ENCODE assay signal across 21 cellular contexts in the genomic region with DNA sequence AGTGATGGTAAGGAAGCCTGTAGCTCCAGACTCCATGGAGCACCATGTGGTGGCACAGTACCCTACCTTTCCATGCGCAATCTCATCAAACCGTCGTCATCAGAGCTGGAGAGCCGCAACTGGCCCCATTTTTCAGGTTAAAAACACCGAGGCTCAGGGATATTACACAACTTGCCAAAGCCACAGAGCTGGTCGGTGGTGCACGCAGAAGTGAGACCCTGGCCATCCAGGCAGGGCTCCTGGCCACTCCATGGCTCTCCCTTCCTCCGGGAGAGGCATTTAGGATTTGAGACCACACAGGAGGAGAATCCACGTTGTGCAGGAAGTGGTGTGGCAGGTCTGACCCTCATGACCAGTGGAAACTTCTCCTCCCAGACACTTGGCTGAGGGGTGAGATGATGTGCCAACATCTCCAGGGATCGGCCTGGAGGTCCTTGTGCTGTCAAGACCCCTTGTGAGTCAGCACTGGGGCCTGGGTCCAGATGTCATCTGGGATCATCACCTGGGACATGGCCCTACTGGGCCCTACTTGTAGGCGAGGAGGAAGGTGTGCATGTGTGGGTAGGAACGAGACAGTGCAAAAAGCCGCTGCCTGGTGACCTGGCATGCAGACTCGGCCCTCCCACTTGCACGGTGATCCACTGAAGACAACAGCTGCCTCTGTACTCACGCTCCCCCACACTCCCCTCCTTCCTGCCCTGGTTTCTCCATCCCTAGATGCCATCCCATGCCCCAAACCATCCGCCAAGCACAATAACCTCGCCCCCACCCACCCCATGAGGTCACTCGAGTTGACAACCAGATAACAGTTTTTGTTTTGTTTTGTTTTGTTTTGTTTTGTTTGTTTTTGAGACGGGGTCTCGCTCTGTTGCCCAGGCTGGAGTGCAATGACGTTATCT. TPM values are rescaled to one million over a fixed set of nuclear protein-coding genes. Genes with fewer than 3 reads are reported as not detected.
A peak's percentile ranks its signal among the peaks of the same experiment; 100 is the strongest.
DNase-seq lines count a peak whose midpoint lies in the region; ATAC-seq and TF ChIP-seq lines count a peak whose summit lies in the region.
"Had no signal": no experiment of that assay in that cellular context is flagged by ENCODE, and none has a peak within 500 bp of the region (broad histone marks: within the 10 kb centered on the region; RNA-seq: fewer than 3 reads in every experiment).

No MANE protein-coding gene starts in this region.

- H3K27me3 Mint-ChIP-seq in natural killer cell treated with Interleukin-12 subunit alpha and Interleukin-12 subunit beta and Interleukin-15 and Interleukin-18, amount 100 ng/mL, for 72 hours = peaks cover 10 to 12% of the 10 kb centered on the region in 2 donors
- peaks cover 14 to 27% of the 10 kb centered on the region in 2 donors for H3K27me3 Mint-ChIP-seq in natural killer cell (ENCODE audit: low read depth in 2 of 2)
- no peaks in the 10 kb centered on the region for H3K27me3 Mint-ChIP-seq in WTC11 (ENCODE audit: low read depth)
- H3K27me3 Mint-ChIP-seq in H9 (ENCODE audit: low read depth) = peaks cover 7% of the 10 kb centered on the region

- H2BK120ac ChIP-seq in H9 (ENCODE audit: low read depth, low read length, poor library complexity, severe bottlenecking) = no peak overlapping the region

- H3K27me3 ChIP-seq in osteoblast (ENCODE audit: insufficient read depth, low read length) (peaks cover 5% of the 10 kb centered on the region), H9 (ENCODE audit: insufficient read depth, low read length) (no peaks in the 10 kb centered on the region)
- H3K27me3 ChIP-seq: BE2C had no signal

- no peak overlapping the region for H3K14ac ChIP-seq in H9 (ENCODE audit: insufficient read depth, low read length)

- intact Hi-C loops in natural killer cell (cut with micrococcal nuclease) = no loop called here

- H3K4me3 ChIP-seq in osteoblast (ENCODE audit: insufficient read depth, low read length) = no peak overlapping the region
- H3K4me3 ChIP-seq: SJCRH30 had no signal

- no peaks in the 10 kb centered on the region for H3K79me1 ChIP-seq in H9 (ENCODE audit: insufficient read depth, low read depth, low read length, poor library complexity, severe bottlenecking)

- H3K27ac ChIP-seq in osteoblast (ENCODE audit: low read depth, low read length) (no peak overlapping the region), H9 (ENCODE audit: insufficient read length, low read depth, low read length) (no peak overlapping the region)
- H3K27ac ChIP-seq: SJCRH30 had no signal

- H4K20me1 ChIP-seq in osteoblast (ENCODE audit: insufficient read depth, low read length) (no peaks in the 10 kb centered on the region), H9 (ENCODE audit: control insufficient read depth, insufficient read depth, insufficient read length) (no peaks in the 10 kb centered on the region)

- TF ChIP-seq CTCF in natural killer cell (IDR thresholded peaks at IDR 0.05) = no peak
- no peak for TF ChIP-seq CTCF in WTC11 (IDR thresholded peaks at IDR 0.05)
- TF ChIP-seq CTCF in osteoblast (IDR thresholded peaks at IDR 0.05; ENCODE audit: extremely low read depth, low read depth, low read length) = no peak
- no peak for TF ChIP-seq CTCF in H9 (conservative IDR thresholded peaks at IDR 0.05)

- H3K4me1 Mint-ChIP-seq in natural killer cell treated with Interleukin-12 subunit alpha and Interleukin-12 subunit beta and Interleukin-15 and Interleukin-18, amount 100 ng/mL, for 72 hours (ENCODE audit: low read depth in 2 of 2) = peaks cover 0 to 3% of the 10 kb centered on the region in 2 donors
- H3K4me1 Mint-ChIP-seq in natural killer cell (no peaks in the 10 kb centered on the region), WTC11 (peaks cover 4% of the 10 kb centered on the region), H9 (peaks cover 4% of the 10 kb centered on the region in 2 experiments)

- H3K9me3 ChIP-seq in osteoblast (ENCODE audit: low read depth, low read length) = no peaks in the 10 kb centered on the region
- H3K9me3 ChIP-seq in H9 (ENCODE audit: control insufficient read depth, low read depth, low read length) = no peaks in the 10 kb centered on the region
- H3K9me3 ChIP-seq: BE2C, SJCRH30 had no signal

- H3K23me2 ChIP-seq in H9 (ENCODE audit: insufficient read length, low read depth, low read length, poor library complexity, severe bottlenecking) = no peaks in the 10 kb centered on the region

- H3K18ac ChIP-seq in H9 (ENCODE audit: insufficient read length, low read depth, low read length) = no peak overlapping the region

- ATAC-seq in natural killer cell treated with Interleukin-12 subunit alpha and Interleukin-12 subunit beta and Interleukin-15 and Interleukin-18, amount 100 ng/mL, for 72 hours = no peak
- no peak for ATAC-seq in natural killer cell
- ATAC-seq in WTC11 = no peak
- no peak for ATAC-seq in HG03095 (IDR thresholded peaks at IDR 0.05; ENCODE audit: unreplicated experiment)
- no peak for ATAC-seq in GM18861 (IDR thresholded peaks at IDR 0.05; ENCODE audit: unreplicated experiment)
- ATAC-seq: Panc1 had no signal

- CTCF ChIA-PET in WTC11 (lab: Charles Lee) = no interaction called here

- H3K9ac ChIP-seq in H9 (ENCODE audit: extremely low read depth, insufficient read length, low read length) = no peak overlapping the region

- H3K27ac Mint-ChIP-seq in natural killer cell treated with Interleukin-12 subunit alpha and Interleukin-12 subunit beta and Interleukin-15 and Interleukin-18, amount 100 ng/mL, for 72 hours = no peak overlapping the region
- H3K27ac Mint-ChIP-seq in natural killer cell = no peak overlapping the region
- H3K27ac Mint-ChIP-seq in WTC11 = no peak overlapping the region
- H3K27ac Mint-ChIP-seq in H9 = no peak overlapping the region
- H3K27ac Mint-ChIP-seq: CD4-positive, alpha-beta T cell had no signal

- H3K36me3 ChIP-seq in osteoblast (ENCODE audit: insufficient read depth, low read length) = no peaks in the 10 kb centered on the region
- H3K36me3 ChIP-seq: BE2C, SJCRH30 had no signal

- H2AK5ac ChIP-seq in H9 (ENCODE audit: insufficient read length, low read length) = no peak overlapping the region

- no peak overlapping the region for H3K4me2 ChIP-seq in osteoblast (ENCODE audit: insufficient read depth, low read length)
- H3K4me2 ChIP-seq in H9 (ENCODE audit: insufficient read depth, insufficient read length, low read length) = no peak overlapping the region

- H2BK5ac ChIP-seq in H9 (ENCODE audit: insufficient read length, low read length) = no peak overlapping the region

- H2BK12ac ChIP-seq in H9 (ENCODE audit: insufficient read length, low read depth, low read length) = no peak overlapping the region

- no peak overlapping the region for H3T11ph ChIP-seq in H9 (ENCODE audit: low read length)

- H3K4me3 Mint-ChIP-seq in natural killer cell treated with Interleukin-12 subunit alpha and Interleukin-12 subunit beta and Interleukin-15 and Interleukin-18, amount 100 ng/mL, for 72 hours = no peak overlapping the region
- no peak overlapping the region for H3K4me3 Mint-ChIP-seq in natural killer cell
- H3K4me3 Mint-ChIP-seq in WTC11 = no peak overlapping the region
- H3K4me3 Mint-ChIP-seq in H9 = no peak overlapping the region; a peak in 1 of 5 replicates
- H3K4me3 Mint-ChIP-seq: CD4-positive, alpha-beta T cell had no signal

- POLR2A ChIA-PET in WTC11 (lab: Charles Lee) = no interaction called here

- H3K4me1 ChIP-seq in osteoblast (ENCODE audit: insufficient read depth, low read length) = no peaks in the 10 kb centered on the region
- no peaks in the 10 kb centered on the region for H3K4me1 ChIP-seq in H9 (ENCODE audit: insufficient read depth, low read length)
- H3K4me1 ChIP-seq: BE2C had no signal

- no peak overlapping the region for H4K91ac ChIP-seq in H9 (ENCODE audit: insufficient read length, low read depth, low read length)

- H3K9me3 Mint-ChIP-seq in natural killer cell treated with Interleukin-12 subunit alpha and Interleukin-12 subunit beta and Interleukin-15 and Interleukin-18, amount 100 ng/mL, for 72 hours = no peaks in the 10 kb centered on the region
- H3K9me3 Mint-ChIP-seq in natural killer cell = no peaks in the 10 kb centered on the region
- no peaks in the 10 kb centered on the region for H3K9me3 Mint-ChIP-seq in WTC11
- no peaks in the 10 kb centered on the region for H3K9me3 Mint-ChIP-seq in H9
- H3K9me3 Mint-ChIP-seq: CD4-positive, alpha-beta T cell had no signal

- no peak overlapping the region for H2BK20ac ChIP-seq in H9 (ENCODE audit: low read depth, low read length, poor library complexity, severe bottlenecking)

- WGBS in H9 (ENCODE audit: extremely low coverage, insufficient read length, low lambda C conversion rate) = no CpG with 5 or more reads among the region's 22 CpGs

- H3K4ac ChIP-seq in H9 (ENCODE audit: low read depth, low read length) = no peak overlapping the region

- no peak overlapping the region for H3K56ac ChIP-seq in H9 (ENCODE audit: insufficient read length, low read depth, low read length)

- no peaks in the 10 kb centered on the region for H3K36me3 Mint-ChIP-seq in natural killer cell treated with Interleukin-12 subunit alpha and Interleukin-12 subunit beta and Interleukin-15 and Interleukin-18, amount 100 ng/mL, for 72 hours
- H3K36me3 Mint-ChIP-seq in natural killer cell (no peaks in the 10 kb centered on the region), WTC11 (no peaks in the 10 kb centered on the region), H9 (ENCODE audit: insufficient read depth in 1 of 3, low read depth in 3 of 3) (no peaks in the 10 kb centered on the region)

- H3K23ac ChIP-seq in H9 (ENCODE audit: insufficient read length, low read depth, low read length) = no peak overlapping the region

- no peak overlapping the region for H4K5ac ChIP-seq in H9 (ENCODE audit: insufficient read length, low read depth, low read length)

- no peak overlapping the region for H2BK15ac ChIP-seq in H9 (ENCODE audit: low read depth, low read length)

- H4K8ac ChIP-seq in H9 (replicated peaks; ENCODE audit: insufficient read length, low read depth, low read length) = no peak overlapping the region

- peak; percentile 35 for DNase-seq in natural killer cell treated with Interleukin-12 subunit alpha and Interleukin-12 subunit beta and Interleukin-15 and Interleukin-18, amount 100 ng/mL, for 72 hours (ENCODE audit: low spot score)
- DNase-seq in natural killer cell (no peak), WTC11 (ENCODE audit: low spot score) (peak; percentile 0), osteoblast (ENCODE audit: insufficient read length, low spot score, missing footprints) (peak; percentile 49), H9 (no peak)
- DNase-seq: BE2C; COR-L47; DMS79; MV-4-11; NCI-H1105 treated with DMSO at 0.1 percent for 48 hours; NCI-H2029 treated with DMSO at 0.1 percent for 48 hours; NCI-H345; NCI-H524; NCI-H774; NK-92 treated with Interleukin-12 subunit alpha and Interleukin-12 subunit beta, amount 100 ng/mL, for 24 hours had no signal

- H3K79me2 ChIP-seq in osteoblast (ENCODE audit: insufficient read depth, low read length) (no peaks in the 10 kb centered on the region), H9 (ENCODE audit: insufficient read depth, low read length) (no peaks in the 10 kb centered on the region)

- no peak overlapping the region for H2AFZ ChIP-seq in osteoblast (ENCODE audit: low read length)
- no peak overlapping the region for H2AFZ ChIP-seq in H9 (ENCODE audit: low read length)

RNA-seq across cellular contexts. Expression of gene TFF3, which starts 10.4 kb away (rescaled TPM):
- not detected for total RNA-seq in natural killer cell treated with Interleukin-12 subunit alpha and Interleukin-12 subunit beta and Interleukin-15 and Interleukin-18, amount 100 ng/mL, for 72 hours
- total RNA-seq in natural killer cell (not detected), WTC11 (2021) (2.9 to 4.2 TPM (median 3.5 TPM) in 3 replicates), osteoblast (not detected in 2 replicates), H9 (2021) (1.5 TPM in 2 replicates)
- total RNA-seq: A673; CD4-positive, alpha-beta T cell had no signal

RNA-seq across cellular contexts. Expression of gene TFF2, which starts 46.0 kb away (rescaled TPM):
- total RNA-seq in natural killer cell treated with Interleukin-12 subunit alpha and Interleukin-12 subunit beta and Interleukin-15 and Interleukin-18, amount 100 ng/mL, for 72 hours = not detected
- total RNA-seq in natural killer cell (not detected), WTC11 (2021) (0.33 TPM in 1 of 3 replicates, not detected in the others), osteoblast (not detected in 2 replicates), H9 (2021) (not detected in 2 replicates)
- total RNA-seq: A673; CD4-positive, alpha-beta T cell; SJCRH30 had no signal

Comparison
In these comparisons a context has a peak if more than half of its experiments do, and no peak if none do; other contexts are left out.
1. DNase-seq: peak in natural killer cell treated with Interleukin-12 subunit alpha and Interleukin-12 subunit beta and Interleukin-15 and Interleukin-18, amount 100 ng/mL, for 72 hours (single experiment), WTC11 (single experiment) and osteoblast (single experiment); none in natural killer cell (single experiment) and H9 (single experiment).